In the genomic region with DNA sequence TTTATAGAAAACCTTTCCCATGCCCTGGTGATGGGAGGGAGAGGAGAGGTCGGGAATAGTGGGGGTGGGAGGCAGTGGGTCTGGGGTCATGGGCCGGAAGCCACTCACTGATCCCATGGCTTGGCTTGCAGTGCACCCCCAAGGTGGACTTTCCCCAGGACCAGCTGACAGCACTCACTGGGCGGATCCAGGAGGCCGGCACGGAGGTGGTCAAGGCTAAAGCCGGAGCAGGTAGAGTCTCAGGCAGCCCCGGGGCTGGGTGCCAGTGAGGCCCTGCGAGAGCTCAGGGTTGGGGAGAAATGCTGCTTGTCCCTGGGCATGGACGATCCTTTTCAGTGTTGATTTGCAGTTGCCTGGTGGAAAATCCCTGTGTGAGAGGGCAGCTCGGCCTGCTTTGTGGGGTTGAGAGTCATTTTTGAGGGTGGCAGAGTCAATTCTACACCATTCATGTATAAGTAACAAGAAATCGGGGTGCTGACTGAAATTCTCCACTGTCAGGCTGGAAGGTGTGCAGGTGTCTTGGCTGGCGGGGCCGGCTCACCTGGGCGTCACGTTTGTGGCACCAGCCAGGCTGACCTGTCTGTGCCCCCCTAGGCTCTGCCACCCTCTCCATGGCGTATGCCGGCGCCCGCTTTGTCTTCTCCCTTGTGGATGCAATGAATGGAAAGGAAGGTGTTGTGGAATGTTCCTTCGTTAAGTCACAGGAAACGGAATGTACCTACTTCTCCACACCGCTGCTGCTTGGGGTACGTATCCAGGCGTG, we compare ENCODE assay signal across 1 cellular context.
TF ChIP-seq lines count a peak whose summit lies in the region.

No MANE protein-coding gene starts in this region.

TF ChIP-seq in GM12878, 131 proteins besides CTCF, POLR2A, EP300 and RAD21 (continued from another document):
- TF ChIP-seq SPI1 (IDR thresholded peaks at IDR 0.05; ENCODE audit: borderline replicate concordance, insufficient read depth, low read depth, low read length) (no peak), ASH2L (IDR thresholded peaks at IDR 0.05; ENCODE audit: borderline replicate concordance, low read depth) (no peak), HDAC6 (IDR thresholded peaks at IDR 0.05; ENCODE audit: unreplicated experiment) (no peak), DPF2 (IDR thresholded peaks at IDR 0.05) (no peak), JUNB (IDR thresholded peaks at IDR 0.05) (no peak), STAT3 (IDR thresholded peaks at IDR 0.05; ENCODE audit: low read depth, low read length) (no peak), ESRRA (IDR thresholded peaks at IDR 0.05; ENCODE audit: low read length) (no peak), HCFC1 (IDR thresholded peaks at IDR 0.05; ENCODE audit: low read length) (no peak), RFX5 (IDR thresholded peaks at IDR 0.05; ENCODE audit: low read depth, low read length) (no peak), FOXM1 (IDR thresholded peaks at IDR 0.05; ENCODE audit: low read depth, low read length) (no peak), SMC3 (IDR thresholded peaks at IDR 0.05; ENCODE audit: borderline replicate concordance, low read length) (no peak), MYC (IDR thresholded peaks at IDR 0.05; ENCODE audit: insufficient read depth, insufficient read length, insufficient replicate concordance, low read length, severe bottlenecking) (no peak), ZNF384 (IDR thresholded peaks at IDR 0.05; ENCODE audit: borderline replicate concordance, low read depth, low read length) (no peak)
- TF ChIP-seq, protein P1, sequence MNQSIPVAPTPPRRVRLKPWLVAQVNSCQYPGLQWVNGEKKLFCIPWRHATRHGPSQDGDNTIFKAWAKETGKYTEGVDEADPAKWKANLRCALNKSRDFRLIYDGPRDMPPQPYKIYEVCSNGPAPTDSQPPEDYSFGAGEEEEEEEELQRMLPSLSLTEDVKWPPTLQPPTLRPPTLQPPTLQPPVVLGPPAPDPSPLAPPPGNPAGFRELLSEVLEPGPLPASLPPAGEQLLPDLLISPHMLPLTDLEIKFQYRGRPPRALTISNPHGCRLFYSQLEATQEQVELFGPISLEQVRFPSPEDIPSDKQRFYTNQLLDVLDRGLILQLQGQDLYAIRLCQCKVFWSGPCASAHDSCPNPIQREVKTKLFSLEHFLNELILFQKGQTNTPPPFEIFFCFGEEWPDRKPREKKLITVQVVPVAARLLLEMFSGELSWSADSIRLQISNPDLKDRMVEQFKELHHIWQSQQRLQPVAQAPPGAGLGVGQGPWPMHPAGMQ (IDR thresholded peaks at IDR 0.05; ENCODE audit: borderline replicate concordance), result no peak
- TF ChIP-seq, protein P2, sequence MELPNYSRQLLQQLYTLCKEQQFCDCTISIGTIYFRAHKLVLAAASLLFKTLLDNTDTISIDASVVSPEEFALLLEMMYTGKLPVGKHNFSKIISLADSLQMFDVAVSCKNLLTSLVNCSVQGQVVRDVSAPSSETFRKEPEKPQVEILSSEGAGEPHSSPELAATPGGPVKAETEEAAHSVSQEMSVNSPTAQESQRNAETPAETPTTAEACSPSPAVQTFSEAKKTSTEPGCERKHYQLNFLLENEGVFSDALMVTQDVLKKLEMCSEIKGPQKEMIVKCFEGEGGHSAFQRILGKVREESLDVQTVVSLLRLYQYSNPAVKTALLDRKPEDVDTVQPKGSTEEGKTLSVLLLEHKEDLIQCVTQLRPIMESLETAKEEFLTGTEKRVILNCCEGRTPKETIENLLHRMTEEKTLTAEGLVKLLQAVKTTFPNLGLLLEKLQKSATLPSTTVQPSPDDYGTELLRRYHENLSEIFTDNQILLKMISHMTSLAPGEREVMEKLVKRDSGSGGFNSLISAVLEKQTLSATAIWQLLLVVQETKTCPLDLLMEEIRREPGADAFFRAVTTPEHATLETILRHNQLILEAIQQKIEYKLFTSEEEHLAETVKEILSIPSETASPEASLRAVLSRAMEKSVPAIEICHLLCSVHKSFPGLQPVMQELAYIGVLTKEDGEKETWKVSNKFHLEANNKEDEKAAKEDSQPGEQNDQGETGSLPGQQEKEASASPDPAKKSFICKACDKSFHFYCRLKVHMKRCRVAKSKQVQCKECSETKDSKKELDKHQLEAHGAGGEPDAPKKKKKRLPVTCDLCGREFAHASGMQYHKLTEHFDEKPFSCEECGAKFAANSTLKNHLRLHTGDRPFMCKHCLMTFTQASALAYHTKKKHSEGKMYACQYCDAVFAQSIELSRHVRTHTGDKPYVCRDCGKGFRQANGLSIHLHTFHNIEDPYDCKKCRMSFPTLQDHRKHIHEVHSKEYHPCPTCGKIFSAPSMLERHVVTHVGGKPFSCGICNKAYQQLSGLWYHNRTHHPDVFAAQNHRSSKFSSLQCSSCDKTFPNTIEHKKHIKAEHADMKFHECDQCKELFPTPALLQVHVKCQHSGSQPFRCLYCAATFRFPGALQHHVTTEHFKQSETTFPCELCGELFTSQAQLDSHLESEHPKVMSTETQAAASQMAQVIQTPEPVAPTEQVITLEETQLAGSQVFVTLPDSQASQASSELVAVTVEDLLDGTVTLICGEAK (IDR thresholded peaks at IDR 0.05; ENCODE audit: borderline replicate concordance), result no peak
- TF ChIP-seq, protein P3, sequence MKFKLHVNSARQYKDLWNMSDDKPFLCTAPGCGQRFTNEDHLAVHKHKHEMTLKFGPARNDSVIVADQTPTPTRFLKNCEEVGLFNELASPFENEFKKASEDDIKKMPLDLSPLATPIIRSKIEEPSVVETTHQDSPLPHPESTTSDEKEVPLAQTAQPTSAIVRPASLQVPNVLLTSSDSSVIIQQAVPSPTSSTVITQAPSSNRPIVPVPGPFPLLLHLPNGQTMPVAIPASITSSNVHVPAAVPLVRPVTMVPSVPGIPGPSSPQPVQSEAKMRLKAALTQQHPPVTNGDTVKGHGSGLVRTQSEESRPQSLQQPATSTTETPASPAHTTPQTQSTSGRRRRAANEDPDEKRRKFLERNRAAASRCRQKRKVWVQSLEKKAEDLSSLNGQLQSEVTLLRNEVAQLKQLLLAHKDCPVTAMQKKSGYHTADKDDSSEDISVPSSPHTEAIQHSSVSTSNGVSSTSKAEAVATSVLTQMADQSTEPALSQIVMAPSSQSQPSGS (IDR thresholded peaks at IDR 0.05; ENCODE audit: low read length), result no peak
